In genomic region chr20:48600470-48600945, GRCh38 we compare ENCODE assay signal across 28 cellular contexts.
A peak's percentile ranks its signal among the peaks of the same experiment; 100 is the strongest.
DNase-seq lines count a peak whose midpoint lies in the region; ATAC-seq and TF ChIP-seq lines count a peak whose summit lies in the region.
"Had no signal": no experiment of that assay in that cellular context is flagged by ENCODE, and none has a peak within 500 bp of the region (broad histone marks: within the 10 kb centered on the region; RNA-seq: fewer than 3 reads in every experiment).

No MANE protein-coding gene starts in this region.

- no peaks in the 10 kb centered on the region for H3K27me3 ChIP-seq in SJCRH30
- H3K27me3 ChIP-seq in sigmoid colon = no peaks in the 10 kb centered on the region
- H3K27me3 ChIP-seq: ovary, Peyer's patch had no signal

- H3K27ac Mint-ChIP-seq in WTC11 = no peak overlapping the region
- H3K27ac Mint-ChIP-seq: activated naive CD8-positive, alpha-beta T cell treated with anti-CD3 and anti-CD28 coated beads, Interleukin-2, amount 10 ng/mL, durations not matched to agents 7 days and 5 days; CD4-positive, alpha-beta T cell; GM23338; immature natural killer cell; nephron progenitor cell; stimulated activated naive B cell treated with anti-CD40 and anti-IgM and Interleukin-4, amounts not matched to agents 10 μg/mL and 1 μg/mL and 100 μg/mL, for 72 hours had no signal

- no peak overlapping the region for H3K27ac ChIP-seq in SJCRH30
- H3K27ac ChIP-seq in sigmoid colon = no peak overlapping the region
- H3K27ac ChIP-seq: ovary, Peyer's patch, SJSA1, skin epidermis had no signal

- CTCF ChIA-PET in WTC11 (lab: Charles Lee) = interaction anchor here (3.8 kb wide), 1 partner anchor 20 kb away, joined by 15 read pairs; no protein-coding TSS in a partner anchor

- no peaks in the 10 kb centered on the region for H3K36me3 ChIP-seq in SJCRH30
- H3K36me3 ChIP-seq in sigmoid colon = no peaks in the 10 kb centered on the region
- H3K36me3 ChIP-seq: ovary, Peyer's patch, SJSA1 had no signal

- H3K27me3 Mint-ChIP-seq in WTC11 (ENCODE audit: low read depth) = no peaks in the 10 kb centered on the region
- H3K27me3 Mint-ChIP-seq: activated naive CD8-positive, alpha-beta T cell treated with anti-CD3 and anti-CD28 coated beads, Interleukin-2, amount 10 ng/mL, durations not matched to agents 7 days and 5 days had no signal

- DNase-seq in NCI-H82 (lab: John Stamatoyannopoulos, UW) (peak; percentile 32), NCI-H82 treated with DMSO at 0.1 percent for 48 hours (lab: John Stamatoyannopoulos, UW; ENCODE audit: unreplicated experiment) (no peak), NCI-H1092 (lab: John Stamatoyannopoulos, UW) (peak; percentile 20), SJCRH30 (peak; percentile 35 to 58), sigmoid colon (peak; percentile 40), WTC11 (ENCODE audit: low spot score) (no peak), NCI-H1048 (lab: John Stamatoyannopoulos, UW) (no peak)
- DNase-seq: activated CD4-positive, alpha-beta T cell treated with anti-CD3 and anti-CD28 coated beads for 48 hours; activated naive CD8-positive, alpha-beta T cell treated with anti-CD3 and anti-CD28 coated beads, Interleukin-2, amount 10 ng/mL, durations not matched to agents 7 days and 5 days; CD4-positive, alpha-beta T cell; cortex of kidney; DND-41; effector memory CD4-positive, alpha-beta T cell; erythroblast; GF-D8; immature natural killer cell; NCI-H1105; NCI-H2081; nephron progenitor cell; stimulated activated naive B cell treated with anti-CD40 and anti-IgM and Interleukin-4, amounts not matched to agents 10 μg/mL and 1 μg/mL and 100 μg/mL, for 72 hours; T-helper 9 cell had no signal

- no peak for TF ChIP-seq EP300 in sigmoid colon (IDR thresholded peaks at IDR 0.05)

- POLR2A ChIA-PET in WTC11 (lab: Charles Lee) = no interaction called here

- H3K4me3 ChIP-seq in SJCRH30 (no peak overlapping the region), sigmoid colon (no peak overlapping the region)
- H3K4me3 ChIP-seq: GM23338, ovary, Peyer's patch, SJSA1, skin epidermis had no signal

- TF ChIP-seq CTCF in sigmoid colon (IDR thresholded peaks at IDR 0.05) = no peak
- no peak for TF ChIP-seq CTCF in WTC11 (IDR thresholded peaks at IDR 0.05)

- intact Hi-C loops in sigmoid colon (cut with DNase I) = no loop called here

- H3K36me3 Mint-ChIP-seq in WTC11 = no peaks in the 10 kb centered on the region
- H3K36me3 Mint-ChIP-seq: activated naive CD8-positive, alpha-beta T cell treated with anti-CD3 and anti-CD28 coated beads, Interleukin-2, amount 10 ng/mL, durations not matched to agents 7 days and 5 days; immature natural killer cell; stimulated activated naive B cell treated with anti-CD40 and anti-IgM and Interleukin-4, amounts not matched to agents 10 μg/mL and 1 μg/mL and 100 μg/mL, for 72 hours had no signal

- H3K9me3 Mint-ChIP-seq in WTC11 = peaks cover 9% of the 10 kb centered on the region
- H3K9me3 Mint-ChIP-seq: activated naive CD8-positive, alpha-beta T cell treated with anti-CD3 and anti-CD28 coated beads, Interleukin-2, amount 10 ng/mL, durations not matched to agents 7 days and 5 days; CD4-positive, alpha-beta T cell; GM23338; immature natural killer cell had no signal

- 83 to 85% methylated on average over 10 of the region's 10 CpGs for WGBS in sigmoid colon, 2 donors

- H3K4me1 Mint-ChIP-seq in WTC11 = peaks cover 16% of the 10 kb centered on the region
- H3K4me1 Mint-ChIP-seq: activated naive CD8-positive, alpha-beta T cell treated with anti-CD3 and anti-CD28 coated beads, Interleukin-2, amount 10 ng/mL, durations not matched to agents 7 days and 5 days; immature natural killer cell; stimulated activated naive B cell treated with anti-CD40 and anti-IgM and Interleukin-4, amounts not matched to agents 10 μg/mL and 1 μg/mL and 100 μg/mL, for 72 hours had no signal

- no peak overlapping the region for H3K4me3 Mint-ChIP-seq in WTC11
- H3K4me3 Mint-ChIP-seq: activated naive CD8-positive, alpha-beta T cell treated with anti-CD3 and anti-CD28 coated beads, Interleukin-2, amount 10 ng/mL, durations not matched to agents 7 days and 5 days; CD4-positive, alpha-beta T cell; GM23338; immature natural killer cell; nephron progenitor cell; stimulated activated naive B cell treated with anti-CD40 and anti-IgM and Interleukin-4, amounts not matched to agents 10 μg/mL and 1 μg/mL and 100 μg/mL, for 72 hours had no signal

- no peak for ATAC-seq in WTC11
- no peak for ATAC-seq in HG03095 (IDR thresholded peaks at IDR 0.05; ENCODE audit: unreplicated experiment)
- ATAC-seq: GM23338, left colon had no signal

- H3K9me3 ChIP-seq in SJCRH30 (replicated peaks) = peaks cover 5% of the 10 kb centered on the region; the same call in 1 of the 2 replicates
- H3K9me3 ChIP-seq in sigmoid colon = peaks cover 0 to 1% (median 0%) of the 10 kb centered on the region in 4 donors
- H3K9me3 ChIP-seq: ovary, Peyer's patch, SJSA1 had no signal

- no peak for TF ChIP-seq POLR2A in sigmoid colon (IDR thresholded peaks at IDR 0.05)

- H3K4me1 ChIP-seq in SJCRH30 (peaks cover 33% of the 10 kb centered on the region), sigmoid colon (peaks cover 0 to 8% (median 7%) of the 10 kb centered on the region in 4 donors)
- H3K4me1 ChIP-seq: Peyer's patch, SJSA1 had no signal

TF ChIP-seq in WTC11, 78 proteins besides CTCF, POLR2A, EP300 and RAD21:
- TF ChIP-seq FOXP1 (CRISPR knock-in tag; IDR thresholded peaks at IDR 0.05; ENCODE audit: borderline replicate concordance) = no peak
- TF ChIP-seq ZNF121 (CRISPR knock-in tag; IDR thresholded peaks at IDR 0.05) = no peak
- no peak for TF ChIP-seq GABPB1 (CRISPR knock-in tag; IDR thresholded peaks at IDR 0.05)
- no peak for TF ChIP-seq ELF4 (CRISPR knock-in tag; IDR thresholded peaks at IDR 0.05; ENCODE audit: low read depth)
- TF ChIP-seq TP53 (CRISPR knock-in tag; IDR thresholded peaks at IDR 0.05) = no peak
- TF ChIP-seq ZNF219 (CRISPR knock-in tag; IDR thresholded peaks at IDR 0.05; ENCODE audit: borderline replicate concordance) = no peak
- TF ChIP-seq, protein P1, sequence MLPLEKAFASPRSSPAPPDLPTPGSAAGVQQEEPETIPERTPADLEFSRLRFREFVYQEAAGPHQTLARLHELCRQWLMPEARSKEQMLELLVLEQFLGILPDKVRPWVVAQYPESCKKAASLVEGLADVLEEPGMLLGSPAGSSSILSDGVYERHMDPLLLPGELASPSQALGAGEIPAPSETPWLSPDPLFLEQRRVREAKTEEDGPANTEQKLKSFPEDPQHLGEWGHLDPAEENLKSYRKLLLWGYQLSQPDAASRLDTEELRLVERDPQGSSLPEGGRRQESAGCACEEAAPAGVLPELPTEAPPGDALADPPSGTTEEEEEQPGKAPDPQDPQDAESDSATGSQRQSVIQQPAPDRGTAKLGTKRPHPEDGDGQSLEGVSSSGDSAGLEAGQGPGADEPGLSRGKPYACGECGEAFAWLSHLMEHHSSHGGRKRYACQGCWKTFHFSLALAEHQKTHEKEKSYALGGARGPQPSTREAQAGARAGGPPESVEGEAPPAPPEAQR (CRISPR knock-in tag; IDR thresholded peaks at IDR 0.05) = no peak
- TF ChIP-seq ZBTB43 (CRISPR knock-in tag; IDR thresholded peaks at IDR 0.05) = no peak
- TF ChIP-seq, protein P2, sequence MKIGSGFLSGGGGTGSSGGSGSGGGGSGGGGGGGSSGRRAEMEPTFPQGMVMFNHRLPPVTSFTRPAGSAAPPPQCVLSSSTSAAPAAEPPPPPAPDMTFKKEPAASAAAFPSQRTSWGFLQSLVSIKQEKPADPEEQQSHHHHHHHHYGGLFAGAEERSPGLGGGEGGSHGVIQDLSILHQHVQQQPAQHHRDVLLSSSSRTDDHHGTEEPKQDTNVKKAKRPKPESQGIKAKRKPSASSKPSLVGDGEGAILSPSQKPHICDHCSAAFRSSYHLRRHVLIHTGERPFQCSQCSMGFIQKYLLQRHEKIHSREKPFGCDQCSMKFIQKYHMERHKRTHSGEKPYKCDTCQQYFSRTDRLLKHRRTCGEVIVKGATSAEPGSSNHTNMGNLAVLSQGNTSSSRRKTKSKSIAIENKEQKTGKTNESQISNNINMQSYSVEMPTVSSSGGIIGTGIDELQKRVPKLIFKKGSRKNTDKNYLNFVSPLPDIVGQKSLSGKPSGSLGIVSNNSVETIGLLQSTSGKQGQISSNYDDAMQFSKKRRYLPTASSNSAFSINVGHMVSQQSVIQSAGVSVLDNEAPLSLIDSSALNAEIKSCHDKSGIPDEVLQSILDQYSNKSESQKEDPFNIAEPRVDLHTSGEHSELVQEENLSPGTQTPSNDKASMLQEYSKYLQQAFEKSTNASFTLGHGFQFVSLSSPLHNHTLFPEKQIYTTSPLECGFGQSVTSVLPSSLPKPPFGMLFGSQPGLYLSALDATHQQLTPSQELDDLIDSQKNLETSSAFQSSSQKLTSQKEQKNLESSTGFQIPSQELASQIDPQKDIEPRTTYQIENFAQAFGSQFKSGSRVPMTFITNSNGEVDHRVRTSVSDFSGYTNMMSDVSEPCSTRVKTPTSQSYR (CRISPR knock-in tag; IDR thresholded peaks at IDR 0.05) = no peak

Comparison
In these comparisons a context has a peak if more than half of its experiments do, and no peak if none do; other contexts are left out.
1. DNase-seq: peak in NCI-H82 (single experiment), NCI-H1092 (single experiment), SJCRH30 (2 of 2) and sigmoid colon (single experiment); none in NCI-H82 treated with DMSO at 0.1 percent for 48 hours (single experiment), WTC11 (single experiment) and NCI-H1048 (single experiment).